ENCODE assay signal across 8 cellular contexts in genomic region chr21:15729346-15729673, GRCh38. TPM values are rescaled to one million over a fixed set of nuclear protein-coding genes. Genes with fewer than 3 reads are reported as not detected.
A peak's percentile ranks its signal among the peaks of the same experiment; 100 is the strongest.
DNase-seq lines count a peak whose midpoint lies in the region; ATAC-seq and TF ChIP-seq lines count a peak whose summit lies in the region.

No MANE protein-coding gene starts in this region.

- no peak for ATAC-seq in WTC11
- ATAC-seq in foreskin keratinocyte, result no peak
- no peak for ATAC-seq in GM19035 (IDR thresholded peaks at IDR 0.05; ENCODE audit: unreplicated experiment)

- DNase-seq in GM23248 (no peak), WTC11 (ENCODE audit: low spot score) (no peak), foreskin keratinocyte (peak in 1 of 2 donors; percentile 39), skeletal muscle cell (ENCODE audit: low read depth) (no peak), NCI-H2029 treated with DMSO at 0.1 percent for 48 hours (lab: John Stamatoyannopoulos, UW) (no peak), NK-92 (lab: John Stamatoyannopoulos, UW; ENCODE audit: unreplicated experiment) (no peak)
- DNase-seq in stimulated activated CD4-positive, alpha-beta T cell treated with anti-CD3 and anti-CD28 coated beads, Interleukin-1b, Interleukin-23, amount 100 ng/mL, for 48 hours, result no peak

- in situ Hi-C loops in GM23248 (cut with MboI), result no loop called here

- no peaks in the 10 kb centered on the region for H4K20me1 ChIP-seq in GM23248 (ENCODE audit: insufficient read depth)

- H3K27ac Mint-ChIP-seq in WTC11, result 0 out of 2 replicates have a peak overlapping the region, but pooled peaks have one; percentile 19

- H3F3A ChIP-seq in GM23248 (ENCODE audit: insufficient read depth), result peaks cover 21% of the 10 kb centered on the region

- POLR2A ChIA-PET in WTC11 (lab: Charles Lee), result no interaction called here

- peak overlapping the region; percentile 99 for H3K4me3 ChIP-seq in GM23248
- H3K4me3 ChIP-seq in skeletal muscle cell (ENCODE audit: low read depth, low read length), result peak overlapping the region; percentile 73

- no peaks in the 10 kb centered on the region for H3K9me3 ChIP-seq in GM23248 (ENCODE audit: low read depth)

- peak overlapping the region; percentile 85 for H2AFZ ChIP-seq in GM23248

- CTCF ChIA-PET in WTC11 (lab: Charles Lee), result interaction anchor here (1.3 kb wide), 1 partner anchor 24 kb away, joined by 3 read pairs; no protein-coding TSS in a partner anchor

- peaks cover 36% of the 10 kb centered on the region for H3K79me2 ChIP-seq in GM23248 (ENCODE audit: insufficient read depth)

- no peaks in the 10 kb centered on the region for H3K36me3 ChIP-seq in GM23248 (ENCODE audit: low read depth)

- H3K9me2 ChIP-seq in GM23248 (ENCODE audit: insufficient read depth), result no peaks in the 10 kb centered on the region

- H3K9me3 Mint-ChIP-seq in WTC11, result no peaks in the 10 kb centered on the region

- no peaks in the 10 kb centered on the region for H3K27me3 Mint-ChIP-seq in WTC11 (ENCODE audit: low read depth)

- WGBS in GM23248 (ENCODE audit: low coverage in 1 of 2, low lambda C conversion rate in 2 of 2, missing lambda C conversion rate in 2 of 2), 2 experiments, result 7 to 9% methylated on average over 11 of the region's 11 CpGs

- H3K4me1 ChIP-seq in GM23248 (ENCODE audit: insufficient read depth) (peaks cover 13% of the 10 kb centered on the region), foreskin keratinocyte (no peaks in the 10 kb centered on the region)

- no peaks in the 10 kb centered on the region for H3K27me3 ChIP-seq in GM23248 (replicated peaks; ENCODE audit: insufficient read depth)
- no peaks in the 10 kb centered on the region for H3K27me3 ChIP-seq in foreskin keratinocyte

- peaks cover 29% of the 10 kb centered on the region for H3K4me1 Mint-ChIP-seq in WTC11

- no peaks in the 10 kb centered on the region for H3K36me3 Mint-ChIP-seq in WTC11

- no peak overlapping the region for H3K9ac ChIP-seq in GM23248

- TF ChIP-seq CTCF in WTC11 (IDR thresholded peaks at IDR 0.05) (no peak), foreskin keratinocyte (conservative IDR thresholded peaks at IDR 0.05) (no peak)

- H3K4me2 ChIP-seq in GM23248 (ENCODE audit: unreplicated experiment), result peak overlapping the region; percentile 66

- no peak overlapping the region for H3K27ac ChIP-seq in GM23248
- H3K27ac ChIP-seq in foreskin keratinocyte, result peak overlapping the region; percentile 29

- peak overlapping the region; percentile 69 for H3K4me3 Mint-ChIP-seq in WTC11

TF ChIP-seq in WTC11, 78 proteins besides CTCF, POLR2A, EP300 and RAD21:
- TF ChIP-seq ZNF219 (CRISPR knock-in tag; IDR thresholded peaks at IDR 0.05; ENCODE audit: borderline replicate concordance), result no peak
- TF ChIP-seq ZSCAN18 (CRISPR knock-in tag; IDR thresholded peaks at IDR 0.05), result no peak
- no peak for TF ChIP-seq HMGXB4 (CRISPR knock-in tag; IDR thresholded peaks at IDR 0.05)
- TF ChIP-seq RELA (CRISPR knock-in tag; IDR thresholded peaks at IDR 0.05; ENCODE audit: borderline replicate concordance), result no peak
- no peak for TF ChIP-seq ZNF423 (CRISPR knock-in tag; IDR thresholded peaks at IDR 0.05)
- no peak for TF ChIP-seq GRHL2 (CRISPR knock-in tag; IDR thresholded peaks at IDR 0.05; ENCODE audit: insufficient replicate concordance, severe bottlenecking)
- TF ChIP-seq NFATC4 (CRISPR knock-in tag; IDR thresholded peaks at IDR 0.05), result no peak
- no peak for TF ChIP-seq USF2 (CRISPR knock-in tag; IDR thresholded peaks at IDR 0.05)
- no peak for TF ChIP-seq AR (CRISPR knock-in tag; IDR thresholded peaks at IDR 0.05)
- TF ChIP-seq ZNF671 (CRISPR knock-in tag; IDR thresholded peaks at IDR 0.05), result no peak
- TF ChIP-seq ERG (CRISPR knock-in tag; IDR thresholded peaks at IDR 0.05), result no peak
- no peak for TF ChIP-seq ZNF396 (CRISPR knock-in tag; IDR thresholded peaks at IDR 0.05; ENCODE audit: borderline replicate concordance)
- no peak for TF ChIP-seq EMX1 (CRISPR knock-in tag; IDR thresholded peaks at IDR 0.05)

RNA-seq across cellular contexts. Expression of gene USP25, which starts 0.5 kb away (rescaled TPM):
- 36.0 and 41.5 TPM in 2 replicates for total RNA-seq in GM23248 (2014; rRNA removed; shearing (Covaris generic))
- 5.8 and 8.0 TPM in 2 replicates for polyA plus RNA-seq in GM23248 (2016; fragmentation: Nextera tagmentation; extraction: Ambion mirVana)
- total RNA-seq in WTC11 (2021), result 36.7 to 42.0 TPM (median 37.7 TPM) in 3 replicates
- 25.5 and 27.3 TPM in 2 replicates for total RNA-seq in foreskin keratinocyte
- polyA plus RNA-seq in foreskin keratinocyte, result 9.0 TPM in 2 replicates
